In the genomic region with DNA sequence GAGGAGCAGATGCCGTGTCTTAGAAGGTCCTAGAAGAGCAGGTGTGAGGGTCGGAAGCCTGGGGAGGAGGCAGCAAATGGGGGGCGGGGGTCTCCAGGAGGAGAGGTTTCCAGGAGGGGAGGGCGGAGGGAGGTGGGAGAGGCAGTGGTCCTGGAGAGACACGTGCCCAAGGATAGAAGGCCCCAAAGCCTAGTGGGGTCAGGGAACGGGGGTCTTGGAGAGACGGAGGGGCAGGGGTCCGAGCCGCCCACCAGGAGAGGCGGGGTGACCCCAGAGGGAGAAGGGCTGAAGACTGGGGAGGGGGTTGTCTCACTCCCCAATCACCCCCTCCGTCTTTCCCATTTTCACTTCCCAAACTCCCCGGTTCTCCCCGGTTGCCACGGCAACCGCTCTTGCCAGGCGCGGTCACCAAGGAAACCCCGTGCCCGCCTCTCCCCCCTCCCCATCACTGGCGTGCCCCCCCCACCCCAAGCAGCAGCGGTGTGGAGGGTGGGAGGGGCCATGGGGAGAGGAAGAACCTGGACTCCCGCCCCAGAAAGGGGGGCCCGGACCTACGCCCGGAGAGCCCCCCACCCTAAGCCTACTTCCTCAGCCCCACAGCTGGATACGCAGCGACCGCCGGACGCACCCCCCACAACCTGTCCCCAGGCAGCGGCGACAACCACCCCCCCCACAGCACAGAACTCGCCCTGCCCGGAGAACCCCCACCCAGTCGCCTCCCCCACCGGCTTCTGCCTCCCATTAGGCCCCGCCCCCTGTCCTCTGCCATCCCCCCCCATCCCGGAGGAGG, we compare ENCODE assay signal across 12 cellular contexts. TPM values are rescaled to one million over a fixed set of nuclear protein-coding genes. Genes with fewer than 3 reads are reported as not detected.
DNase-seq lines count a peak whose midpoint lies in the region; ATAC-seq and TF ChIP-seq lines count a peak whose summit lies in the region.
"Had no signal": no experiment of that assay in that cellular context is flagged by ENCODE, and none has a peak within 500 bp of the region (broad histone marks: within the 10 kb centered on the region; RNA-seq: fewer than 3 reads in every experiment).

No MANE protein-coding gene starts in this region.

- no peak overlapping the region for H4K5ac ChIP-seq in H9 (ENCODE audit: insufficient read length, low read depth, low read length)

- no peak overlapping the region for H3K56ac ChIP-seq in H9 (ENCODE audit: insufficient read length, low read depth, low read length)

- peak; percentile 12 to 37 for ATAC-seq in naive B cell (ENCODE audit: low read depth in 2 of 2)
- ATAC-seq in HG02981 (IDR thresholded peaks at IDR 0.05; ENCODE audit: unreplicated experiment): no peak
- ATAC-seq: HCT116 had no signal

- no peak overlapping the region for H4K8ac ChIP-seq in H9 (replicated peaks; ENCODE audit: insufficient read length, low read depth, low read length)

- H3K9me3 ChIP-seq in BLaER1 (no peaks in the 10 kb centered on the region), H9 (ENCODE audit: control insufficient read depth, low read depth, low read length) (no peaks in the 10 kb centered on the region), prostate gland (no peaks in the 10 kb centered on the region)

- no peak overlapping the region for H2BK120ac ChIP-seq in H9 (ENCODE audit: low read depth, low read length, poor library complexity, severe bottlenecking)

- no peaks in the 10 kb centered on the region; a peak in 3 of 7 replicates for H3K36me3 Mint-ChIP-seq in H9 (ENCODE audit: insufficient read depth in 1 of 3, low read depth in 3 of 3)
- H3K36me3 Mint-ChIP-seq in naive B cell: peaks cover 0 to 21% of the 10 kb centered on the region in 2 donors

- H3K4me2 ChIP-seq in BLaER1: peak overlapping the region; percentile 37; the same call in 1 of the 2 replicates
- H3K4me2 ChIP-seq in H9 (ENCODE audit: insufficient read depth, insufficient read length, low read length): peak overlapping the region; percentile 34

- no peak overlapping the region for H3K4ac ChIP-seq in H9 (ENCODE audit: low read depth, low read length)

- peaks cover 26 to 57% of the 10 kb centered on the region in 2 experiments for H3K4me1 Mint-ChIP-seq in H9
- H3K4me1 Mint-ChIP-seq in naive B cell: peaks cover 19 to 24% (median 22%) of the 10 kb centered on the region in 3 donors

- H3K23me2 ChIP-seq in H9 (ENCODE audit: insufficient read length, low read depth, low read length, poor library complexity, severe bottlenecking): peaks cover 9% of the 10 kb centered on the region

- H3T11ph ChIP-seq in H9 (ENCODE audit: low read length): no peak overlapping the region

- DNase-seq in H9: no peak
- DNase-seq in cerebellar cortex (ENCODE audit: low spot score): peak; percentile 69
- DNase-seq in naive B cell: no peak
- DNase-seq in SIG-M5 treated with dmso at 0.1 percent for 504 hours (lab: John Stamatoyannopoulos, UW; ENCODE audit: unreplicated experiment): no peak
- no peak for DNase-seq in activated gamma-delta T cell treated with Interleukin-2 at 50 U/mL for 16 hours
- DNase-seq in prostate gland (ENCODE audit: low spot score): no peak
- DNase-seq: NCI-H1436 treated with DMSO at 0.1 percent for 48 hours, Right ventricle myocardium superior had no signal

- H3K79me1 ChIP-seq in H9 (ENCODE audit: insufficient read depth, low read depth, low read length, poor library complexity, severe bottlenecking): no peaks in the 10 kb centered on the region

- H3K4me3 ChIP-seq in BLaER1 (0 out of 2 replicates have a peak overlapping the region, but pooled peaks have one; percentile 11), prostate gland (peak overlapping the region in 1 of 2 donors; percentile 27)

- H3K27me3 Mint-ChIP-seq in H9 (ENCODE audit: low read depth) (peaks cover 88% of the 10 kb centered on the region), naive B cell (peaks cover 35 to 76% (median 76%) of the 10 kb centered on the region in 3 donors)

- H3K27ac Mint-ChIP-seq in H9: no peak overlapping the region; a peak in 1 of 7 replicates
- peak overlapping the region in 2 of 6 donors; percentile 22 to 85 for H3K27ac Mint-ChIP-seq in naive B cell

- no peaks in the 10 kb centered on the region for H3K36me3 ChIP-seq in BLaER1
- no peaks in the 10 kb centered on the region for H3K36me3 ChIP-seq in prostate gland

- H3K4me3 Mint-ChIP-seq in H9 (peak overlapping the region; percentile 51 to 78), naive B cell (peak overlapping the region in 6 of 8 donors; percentile 29 to 81 (median 52))

- no peak overlapping the region for H3K27ac ChIP-seq in BLaER1
- H3K27ac ChIP-seq in H9 (ENCODE audit: insufficient read length, low read depth, low read length): no peak overlapping the region
- no peak overlapping the region for H3K27ac ChIP-seq in prostate gland

- peaks cover 0 to 3% of the 10 kb centered on the region in 2 experiments; a peak in 3 of 5 replicates for H3K9me3 Mint-ChIP-seq in H9
- peaks cover 0 to 3% (median 0%) of the 10 kb centered on the region in 7 donors for H3K9me3 Mint-ChIP-seq in naive B cell

- no peak for TF ChIP-seq POLR2A in prostate gland (IDR thresholded peaks at IDR 0.05)

- TF ChIP-seq CTCF in H9 (conservative IDR thresholded peaks at IDR 0.05) (no peak), prostate gland (IDR thresholded peaks at IDR 0.05) (no peak)

- H3K9ac ChIP-seq in BLaER1 (no peak overlapping the region), H9 (ENCODE audit: extremely low read depth, insufficient read length, low read length) (no peak overlapping the region)

- no peak overlapping the region for H2BK5ac ChIP-seq in H9 (ENCODE audit: insufficient read length, low read length)

- H2AK5ac ChIP-seq in H9 (ENCODE audit: insufficient read length, low read length): no peak overlapping the region

- H3K27me3 ChIP-seq in BLaER1 (peaks cover 68% of the 10 kb centered on the region), H9 (ENCODE audit: insufficient read depth, low read length) (peaks cover 24% of the 10 kb centered on the region; the same call in 1 of the 2 replicates), prostate gland (replicated peaks; ENCODE audit: insufficient read depth) (peaks cover 32% of the 10 kb centered on the region)

- no peak overlapping the region for H2BK12ac ChIP-seq in H9 (ENCODE audit: insufficient read length, low read depth, low read length)

- H2AFZ ChIP-seq in H9 (ENCODE audit: low read length): no peak overlapping the region

- no peak overlapping the region for H3K18ac ChIP-seq in H9 (ENCODE audit: insufficient read length, low read depth, low read length)

- H4K91ac ChIP-seq in H9 (ENCODE audit: insufficient read length, low read depth, low read length): no peak overlapping the region

- H4K20me1 ChIP-seq in BLaER1: peaks cover 11% of the 10 kb centered on the region; the same call in 1 of the 2 replicates
- peaks cover 2% of the 10 kb centered on the region for H4K20me1 ChIP-seq in H9 (ENCODE audit: control insufficient read depth, insufficient read depth, insufficient read length)

- no peak overlapping the region for H2BK20ac ChIP-seq in H9 (ENCODE audit: low read depth, low read length, poor library complexity, severe bottlenecking)

- H3K14ac ChIP-seq in H9 (ENCODE audit: insufficient read depth, low read length): no peak overlapping the region

- H3K4me1 ChIP-seq in BLaER1: peaks cover 10% of the 10 kb centered on the region; the same call in 1 of the 2 replicates
- H3K4me1 ChIP-seq in H9 (ENCODE audit: insufficient read depth, low read length): no peaks in the 10 kb centered on the region; the same call in 1 of the 2 replicates
- no peaks in the 10 kb centered on the region for H3K4me1 ChIP-seq in prostate gland (replicated peaks)

- no CpG with 5 or more reads among the region's 38 CpGs for WGBS in H9 (ENCODE audit: extremely low coverage, insufficient read length, low lambda C conversion rate)
- WGBS in prostate gland: 2% methylated on average over 35 of the region's 38 CpGs

- no peak overlapping the region for H3K23ac ChIP-seq in H9 (ENCODE audit: insufficient read length, low read depth, low read length)

- intact Hi-C loops in prostate gland (cut with DNase I): no loop called here

- no peak overlapping the region for H2BK15ac ChIP-seq in H9 (ENCODE audit: low read depth, low read length)

- no peaks in the 10 kb centered on the region for H3K79me2 ChIP-seq in H9 (ENCODE audit: insufficient read depth, low read length)

RNA-seq across cellular contexts. Expression of gene LRRC4B, which starts 1.0 kb away (rescaled TPM):
- total RNA-seq in H9 (2021): 3.7 and 3.8 TPM in 2 replicates
- under 1 TPM in 1 of 6 donors, not detected in 5; 0.10 TPM for polyA plus RNA-seq in naive B cell (ENCODE audit: low read depth in 6 of 6)
- total RNA-seq in prostate gland: 1 to 10 TPM; 5.6 to 7.9 TPM
- total RNA-seq: fibroblast of villous mesenchyme had no signal

RNA-seq across cellular contexts. Expression of gene ASPDH, which starts 53.5 kb away (rescaled TPM):
- total RNA-seq in H9 (2021) (not detected in 2 replicates), prostate gland (not detected)
- polyA plus RNA-seq in naive B cell (ENCODE audit: low read depth in 6 of 6): not detected
- total RNA-seq: fibroblast of villous mesenchyme, Right ventricle myocardium superior had no signal

RNA-seq across cellular contexts. Expression of gene JOSD2, which starts 56.3 kb away (rescaled TPM):
- total RNA-seq in H9 (2021): 5.0 and 5.4 TPM in 2 replicates
- 10 to 100 TPM in 5 of 6 donors, 1 to 10 TPM in 1; 9.8 to 20.7 (median 12.2) TPM for polyA plus RNA-seq in naive B cell (ENCODE audit: low read depth in 6 of 6)
- total RNA-seq in prostate gland: 10 to 100 TPM; 29.4 to 31.7 TPM
